ENCODE assay signal across 8 cellular contexts in genomic region chr10:91410638-91411367, GRCh38. TPM values are rescaled to one million over a fixed set of nuclear protein-coding genes. Genes with fewer than 3 reads are reported as not detected.
A peak's percentile ranks its signal among the peaks of the same experiment; 100 is the strongest.
DNase-seq lines count a peak whose midpoint lies in the region; ATAC-seq lines count a peak whose summit lies in the region.

No MANE protein-coding gene starts in this region.

- H3K27me3 Mint-ChIP-seq in activated naive CD8-positive, alpha-beta T cell treated with anti-CD3 and anti-CD28 coated beads for 36 hours, result peaks cover 24% of the 10 kb centered on the region

- peak overlapping the region; percentile 80 for H3K4me3 Mint-ChIP-seq in activated naive CD8-positive, alpha-beta T cell treated with anti-CD3 and anti-CD28 coated beads for 36 hours

- peaks cover 22% of the 10 kb centered on the region for H3K4me1 Mint-ChIP-seq in activated naive CD8-positive, alpha-beta T cell treated with anti-CD3 and anti-CD28 coated beads for 36 hours

- H3K9me3 Mint-ChIP-seq in activated naive CD8-positive, alpha-beta T cell treated with anti-CD3 and anti-CD28 coated beads for 36 hours, result no peaks in the 10 kb centered on the region

- DNase-seq in DMS79 treated with DMSO at 0.1 percent for 48 hours (lab: John Stamatoyannopoulos, UW), result peak; percentile 8
- DNase-seq in DMS79 (lab: John Stamatoyannopoulos, UW), result no peak
- peak; percentile 31 for DNase-seq in NCI-H345 treated with DMSO at 0.1 percent for 48 hours (lab: John Stamatoyannopoulos, UW; ENCODE audit: unreplicated experiment)
- peak; percentile 31 for DNase-seq in activated naive CD8-positive, alpha-beta T cell treated with anti-CD3 and anti-CD28 coated beads for 36 hours
- peak in 27 of 51 donors; percentile 8 to 66 (median 29) for DNase-seq in hypothalamus (lab: John Stamatoyannopoulos, UW)
- DNase-seq in renal cortical epithelial cell (ENCODE audit: low read depth), result peak; percentile 7
- no peak for DNase-seq in OCI-M1 (lab: John Stamatoyannopoulos, UW)

- no peak for ATAC-seq in GM19463 (IDR thresholded peaks at IDR 0.05; ENCODE audit: unreplicated experiment)

- peak overlapping the region; percentile 89 for H3K27ac Mint-ChIP-seq in activated naive CD8-positive, alpha-beta T cell treated with anti-CD3 and anti-CD28 coated beads for 36 hours

- H3K36me3 Mint-ChIP-seq in activated naive CD8-positive, alpha-beta T cell treated with anti-CD3 and anti-CD28 coated beads for 36 hours, result no peaks in the 10 kb centered on the region

RNA-seq across cellular contexts. Expression of gene HECTD2, which starts 0.7 kb away (rescaled TPM):
- total RNA-seq in activated naive CD8-positive, alpha-beta T cell treated with anti-CD3 and anti-CD28 coated beads for 36 hours, result 1 to 10 TPM; 2.6 to 2.9 TPM
- total RNA-seq in renal cortical epithelial cell, result 5.6 and 11.7 TPM in 2 replicates

Comparison
In these comparisons a context has a peak if more than half of its experiments do, and no peak if none do; other contexts are left out.
1. DNase-seq: peak in DMS79 treated with DMSO at 0.1 percent for 48 hours (single experiment), NCI-H345 treated with DMSO at 0.1 percent for 48 hours (single experiment), activated naive CD8-positive, alpha-beta T cell treated with anti-CD3 and anti-CD28 coated beads for 36 hours (single experiment), hypothalamus (27 of 51) and renal cortical epithelial cell (single experiment); none in DMS79 (single experiment) and OCI-M1 (single experiment).